In the genomic region with DNA sequence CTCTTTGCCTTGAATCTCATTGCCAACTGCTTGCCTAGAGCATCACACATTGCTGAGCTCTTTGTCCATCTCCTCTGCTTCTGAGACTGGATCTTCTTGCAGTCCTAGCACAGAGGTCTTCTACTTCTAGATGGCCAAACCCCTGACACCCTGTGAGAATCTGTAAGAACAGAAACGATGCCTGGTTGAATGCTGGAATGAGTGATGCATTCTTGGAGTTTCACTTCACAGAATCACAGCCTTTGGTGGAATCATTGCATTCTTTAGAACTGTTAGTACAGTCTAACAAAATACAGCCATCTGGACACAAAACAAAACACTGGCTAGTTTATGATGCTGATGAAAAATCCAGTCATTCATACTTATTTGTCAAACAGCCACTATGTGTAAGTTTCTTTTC, we compare ENCODE assay signal across 15 cellular contexts.
DNase-seq lines count a peak whose midpoint lies in the region; ATAC-seq and TF ChIP-seq lines count a peak whose summit lies in the region.
"Had no signal": no experiment of that assay in that cellular context is flagged by ENCODE, and none has a peak within 500 bp of the region (broad histone marks: within the 10 kb centered on the region; RNA-seq: fewer than 3 reads in every experiment).

No MANE protein-coding gene starts in this region.

- H3K9me3 Mint-ChIP-seq in HFFc6: peaks cover 8% of the 10 kb centered on the region

- no peaks in the 10 kb centered on the region for H3K36me3 ChIP-seq in osteoblast (ENCODE audit: insufficient read depth, low read length)
- H3K36me3 ChIP-seq: colonic mucosa, ovary, suprapubic skin had no signal

- no peak for TF ChIP-seq POLR2A in lower leg skin (IDR thresholded peaks at IDR 0.05)

- H3K9me3 ChIP-seq in osteoblast (ENCODE audit: low read depth, low read length): no peaks in the 10 kb centered on the region
- H3K9me3 ChIP-seq: colonic mucosa, ovary, suprapubic skin had no signal

- DNase-seq in activated CD4-positive, CD25-positive, alpha-beta regulatory T cell treated with anti-CD3 and anti-CD28 coated beads, Interleukin-2, amount 50 U/mL, for 72 hours: no peak
- DNase-seq in HFFc6: peak; percentile 68
- DNase-seq in astrocyte of the spinal cord (ENCODE audit: low read depth, low spot score): peak; percentile 53
- peak; percentile 35 for DNase-seq in osteoblast (ENCODE audit: insufficient read length, low spot score, missing footprints)
- DNase-seq in lower leg skin (ENCODE audit: low spot score in 2 of 2): no peak
- no peak for DNase-seq in SIG-M5 treated with dmso at 0.1 percent for 504 hours (lab: John Stamatoyannopoulos, UW; ENCODE audit: unreplicated experiment)
- DNase-seq: activated CD4-positive, CD25-positive, alpha-beta regulatory T cell; colonic mucosa; NCI-H1436; NCI-H446 treated with DMSO at 0.1 percent for 48 hours; ovary had no signal

- H3K27ac ChIP-seq in osteoblast (ENCODE audit: low read depth, low read length): peak overlapping the region; percentile 74
- H3K27ac ChIP-seq: colonic mucosa, ovary, suprapubic skin had no signal

- H3K4me3 Mint-ChIP-seq in HFFc6: peak overlapping the region; percentile 20

- H3K4me1 ChIP-seq in osteoblast (ENCODE audit: insufficient read depth, low read length): peaks cover 16% of the 10 kb centered on the region
- H3K4me1 ChIP-seq: colonic mucosa, suprapubic skin had no signal

- no peaks in the 10 kb centered on the region for H3K27me3 ChIP-seq in osteoblast (ENCODE audit: insufficient read depth, low read length)
- H3K27me3 ChIP-seq: colonic mucosa, ovary, suprapubic skin had no signal

- in situ Hi-C loops in astrocyte of the spinal cord (cut with HindIII; ENCODE audit: low sequenced_read_pairs): no loop called here

- no peaks in the 10 kb centered on the region for H3K79me2 ChIP-seq in osteoblast (ENCODE audit: insufficient read depth, low read length)

- H3K4me3 ChIP-seq in astrocyte of the spinal cord (ENCODE audit: low read depth, low read length) (no peak overlapping the region), osteoblast (ENCODE audit: insufficient read depth, low read length) (peak overlapping the region; percentile 0), lower leg skin (ENCODE audit: low read depth, poor library complexity, severe bottlenecking) (no peak overlapping the region)
- H3K4me3 ChIP-seq: colonic mucosa, K562, ovary, suprapubic skin had no signal

- peak overlapping the region; percentile 45 for H3K4me2 ChIP-seq in osteoblast (ENCODE audit: insufficient read depth, low read length)

- peaks cover 19% of the 10 kb centered on the region for H3K4me1 Mint-ChIP-seq in HFFc6 (ENCODE audit: low read depth)

- peaks cover 12% of the 10 kb centered on the region for H3K36me3 Mint-ChIP-seq in HFFc6 (ENCODE audit: low read depth)

- peak; percentile 11 to 40 for ATAC-seq in activated CD4-positive, CD25-positive, alpha-beta regulatory T cell treated with anti-CD3 and anti-CD28 coated beads, Interleukin-2, amount 50 U/mL, for 24 hours
- no peak for ATAC-seq in HG03439 (IDR thresholded peaks at IDR 0.05; ENCODE audit: unreplicated experiment)
- ATAC-seq: K562 had no signal

- TF ChIP-seq CTCF in HFFc6 (IDR thresholded peaks at IDR 0.05): no peak
- TF ChIP-seq CTCF in astrocyte of the spinal cord (IDR thresholded peaks at IDR 0.05; ENCODE audit: low read depth, low read length): no peak
- no peak for TF ChIP-seq CTCF in osteoblast (IDR thresholded peaks at IDR 0.05; ENCODE audit: extremely low read depth, low read depth, low read length)
- no peak for TF ChIP-seq CTCF in lower leg skin (IDR thresholded peaks at IDR 0.05)

- intact Hi-C loops in lower leg skin (cut with DNase I; ENCODE audit: low total_unique reads): no loop called here

- H4K20me1 ChIP-seq in osteoblast (ENCODE audit: insufficient read depth, low read length): no peaks in the 10 kb centered on the region

- peak overlapping the region; percentile 19; the same call in 1 of the 2 replicates for H3K27ac Mint-ChIP-seq in HFFc6

- H3K27me3 Mint-ChIP-seq in HFFc6 (ENCODE audit: insufficient read depth): peaks cover 15% of the 10 kb centered on the region

- 42 to 50% methylated on average over 1 of the region's 1 CpG for WGBS in lower leg skin, 2 donors

- peak overlapping the region; percentile 36 for H2AFZ ChIP-seq in osteoblast (ENCODE audit: low read length)

Comparison
In these comparisons a context has a peak if more than half of its experiments do, and no peak if none do; other contexts are left out.
1. DNase-seq: peak in HFFc6 (single experiment), astrocyte of the spinal cord (single experiment) and osteoblast (single experiment); none in activated CD4-positive, CD25-positive, alpha-beta regulatory T cell treated with anti-CD3 and anti-CD28 coated beads, Interleukin-2, amount 50 U/mL, for 72 hours (single experiment), lower leg skin (0 of 2) and SIG-M5 treated with dmso at 0.1 percent for 504 hours (single experiment).